Comparison of ENCODE assay signal across 8 cellular contexts in genomic region chr19:2289714-2290435, GRCh38. TPM values are rescaled to one million over a fixed set of nuclear protein-coding genes. Genes with fewer than 3 reads are reported as not detected.
DNase-seq lines count a peak whose midpoint lies in the region; FAIRE-seq and TF ChIP-seq lines count a peak whose summit lies in the region.

No MANE protein-coding gene starts in this region.

- H3K27me3 ChIP-seq in uterus: peaks cover 6 to 11% of the 10 kb centered on the region in 2 donors

- H3K4me3 ChIP-seq in iPS-11a (ENCODE audit: low read depth, low read length): peak overlapping the region; percentile 13
- H3K4me3 ChIP-seq in uterus: no peak overlapping the region

- DNase-seq in GM12891 (ENCODE audit: insufficient read length, low spot score) (peak; percentile 86), NCI-H146 (lab: John Stamatoyannopoulos, UW) (peak; percentile 52), uterus (no peak), NCI-H1048 (lab: John Stamatoyannopoulos, UW) (no peak), NCI-H774 (lab: John Stamatoyannopoulos, UW) (no peak)
- peak; percentile 75 for DNase-seq in activated T-helper 2 cell treated with anti-CD3 and anti-CD28 coated beads, Interferon-gamma antibody, Interleukin-2, Interleukin-4, amounts not matched to agents 10 μg/mL and 5 μg/mL and 100 μg/mL, durations not matched to agents 14 hours and 24 hours and 36 hours (ENCODE audit: low spot score)

- H3K4me3 Mint-ChIP-seq in activated T-helper 2 cell treated with anti-CD3 and anti-CD28 coated beads, Interferon-gamma antibody, Interleukin-2, Interleukin-4, amounts not matched to agents 10 μg/mL and 5 μg/mL and 100 μg/mL, durations not matched to agents 14 hours and 24 hours and 36 hours (ENCODE audit: low read depth): peak overlapping the region; percentile 85
- peak overlapping the region; percentile 76 for H3K4me3 Mint-ChIP-seq in stimulated activated naive CD8-positive, alpha-beta T cell treated with anti-CD3 and anti-CD28 coated beads, Interleukin-15, Interleukin-2, amounts not matched to agents 100 ng/mL and 50 ng/mL, for 24 hours

- no peaks in the 10 kb centered on the region for H3K9me3 Mint-ChIP-seq in activated T-helper 2 cell treated with anti-CD3 and anti-CD28 coated beads, Interferon-gamma antibody, Interleukin-2, Interleukin-4, amounts not matched to agents 10 μg/mL and 5 μg/mL and 100 μg/mL, durations not matched to agents 14 hours and 24 hours and 36 hours
- no peaks in the 10 kb centered on the region for H3K9me3 Mint-ChIP-seq in stimulated activated naive CD8-positive, alpha-beta T cell treated with anti-CD3 and anti-CD28 coated beads, Interleukin-15, Interleukin-2, amounts not matched to agents 100 ng/mL and 50 ng/mL, for 24 hours

- no peak for TF ChIP-seq CTCF in uterus (IDR thresholded peaks at IDR 0.05)

- no peaks in the 10 kb centered on the region for H3K9me3 ChIP-seq in uterus

- no peak overlapping the region for H3K27ac ChIP-seq in uterus

- H3K27me3 Mint-ChIP-seq in activated T-helper 2 cell treated with anti-CD3 and anti-CD28 coated beads, Interferon-gamma antibody, Interleukin-2, Interleukin-4, amounts not matched to agents 10 μg/mL and 5 μg/mL and 100 μg/mL, durations not matched to agents 14 hours and 24 hours and 36 hours (ENCODE audit: low read depth): peaks cover 2% of the 10 kb centered on the region
- H3K27me3 Mint-ChIP-seq in stimulated activated naive CD8-positive, alpha-beta T cell treated with anti-CD3 and anti-CD28 coated beads, Interleukin-15, Interleukin-2, amounts not matched to agents 100 ng/mL and 50 ng/mL, for 24 hours: peaks cover 7% of the 10 kb centered on the region

- 0 out of 2 replicates have a peak, but pooled peaks have one; percentile 22 for TF ChIP-seq POLR2A in GM12891 (IDR thresholded peaks at IDR 0.05; ENCODE audit: low read depth, low read length)
- TF ChIP-seq POLR2A in uterus (IDR thresholded peaks at IDR 0.05): no peak

- H3K36me3 Mint-ChIP-seq in activated T-helper 2 cell treated with anti-CD3 and anti-CD28 coated beads, Interferon-gamma antibody, Interleukin-2, Interleukin-4, amounts not matched to agents 10 μg/mL and 5 μg/mL and 100 μg/mL, durations not matched to agents 14 hours and 24 hours and 36 hours (ENCODE audit: low read depth): peaks cover 19% of the 10 kb centered on the region
- H3K36me3 Mint-ChIP-seq in stimulated activated naive CD8-positive, alpha-beta T cell treated with anti-CD3 and anti-CD28 coated beads, Interleukin-15, Interleukin-2, amounts not matched to agents 100 ng/mL and 50 ng/mL, for 24 hours (ENCODE audit: low read depth): no peaks in the 10 kb centered on the region

- intact Hi-C loops in activated T-helper 2 cell treated with anti-CD3 and anti-CD28 coated beads, Interferon-gamma antibody, Interleukin-2, Interleukin-4, amounts not matched to agents 10 μg/mL and 5 μg/mL and 100 μg/mL, durations not matched to agents 14 hours and 24 hours and 36 hours (cut with micrococcal nuclease): no loop called here
- intact Hi-C loops in uterus (cut with DNase I; ENCODE audit: low total_unique reads): no loop called here

- H3K4me1 Mint-ChIP-seq in activated T-helper 2 cell treated with anti-CD3 and anti-CD28 coated beads, Interferon-gamma antibody, Interleukin-2, Interleukin-4, amounts not matched to agents 10 μg/mL and 5 μg/mL and 100 μg/mL, durations not matched to agents 14 hours and 24 hours and 36 hours (ENCODE audit: low read depth): peaks cover 17% of the 10 kb centered on the region
- H3K4me1 Mint-ChIP-seq in stimulated activated naive CD8-positive, alpha-beta T cell treated with anti-CD3 and anti-CD28 coated beads, Interleukin-15, Interleukin-2, amounts not matched to agents 100 ng/mL and 50 ng/mL, for 24 hours (ENCODE audit: low read depth): peaks cover 36% of the 10 kb centered on the region

- H3K4me1 ChIP-seq in uterus: peaks cover 0 to 24% of the 10 kb centered on the region in 2 donors

- no peak for FAIRE-seq in GM12891 (lab: Jason Lieb, UNC)

- H3K36me3 ChIP-seq in uterus: no peaks in the 10 kb centered on the region

- peak overlapping the region; percentile 80 for H3K27ac Mint-ChIP-seq in activated T-helper 2 cell treated with anti-CD3 and anti-CD28 coated beads, Interferon-gamma antibody, Interleukin-2, Interleukin-4, amounts not matched to agents 10 μg/mL and 5 μg/mL and 100 μg/mL, durations not matched to agents 14 hours and 24 hours and 36 hours
- no peak overlapping the region for H3K27ac Mint-ChIP-seq in stimulated activated naive CD8-positive, alpha-beta T cell treated with anti-CD3 and anti-CD28 coated beads, Interleukin-15, Interleukin-2, amounts not matched to agents 100 ng/mL and 50 ng/mL, for 24 hours

TF ChIP-seq in GM12891, 5 proteins besides CTCF, POLR2A, EP300 and RAD21:
- TF ChIP-seq POLR2AphosphoS5 (IDR thresholded peaks at IDR 0.05; ENCODE audit: low read depth, low read length) (no peak), PAX5 (IDR thresholded peaks at IDR 0.05; ENCODE audit: insufficient read depth, low read length, severe bottlenecking) (no peak), SPI1 (IDR thresholded peaks at IDR 0.05; ENCODE audit: low read depth, low read length) (peak; percentile 85), TAF1 (IDR thresholded peaks at IDR 0.05; ENCODE audit: low read depth, low read length) (0 out of 2 replicates have a peak, but pooled peaks have one; percentile 12), POU2F2 (IDR thresholded peaks at IDR 0.05; ENCODE audit: low read depth, low read length) (peak; percentile 79; the same call in 1 of the 2 replicates)

RNA-seq across cellular contexts. Expression of gene PEAK3, which starts 7.9 kb away (rescaled TPM):
- 0.49 TPM for polyA plus RNA-seq in GM12891 (2012; ENCODE audit: low read depth, missing spikeins)
- 0.11 and 0.18 TPM in 2 replicates for total RNA-seq in activated T-helper 2 cell treated with anti-CD3 and anti-CD28 coated beads, Interferon-gamma antibody, Interleukin-2, Interleukin-4, amounts not matched to agents 10 μg/mL and 5 μg/mL and 100 μg/mL, durations not matched to agents 14 hours and 24 hours and 36 hours
- total RNA-seq in uterus: under 1 TPM in 2 of 4 donors, not detected in 2; 0.26 to 0.40 TPM

RNA-seq across cellular contexts. Expression of gene LINGO3, which starts 18.1 kb away (rescaled TPM):
- polyA plus RNA-seq in GM12891 (2012; ENCODE audit: low read depth, missing spikeins): 1.1 TPM
- 0.23 TPM in 1 of 2 replicates, not detected in the other for total RNA-seq in activated T-helper 2 cell treated with anti-CD3 and anti-CD28 coated beads, Interferon-gamma antibody, Interleukin-2, Interleukin-4, amounts not matched to agents 10 μg/mL and 5 μg/mL and 100 μg/mL, durations not matched to agents 14 hours and 24 hours and 36 hours
- total RNA-seq in uterus: not detected

RNA-seq across cellular contexts. Expression of gene JSRP1, which starts 33.7 kb away (rescaled TPM):
- polyA plus RNA-seq in GM12891 (2012; ENCODE audit: low read depth, missing spikeins): 0.41 TPM
- 0.21 and 0.67 TPM in 2 replicates for total RNA-seq in activated T-helper 2 cell treated with anti-CD3 and anti-CD28 coated beads, Interferon-gamma antibody, Interleukin-2, Interleukin-4, amounts not matched to agents 10 μg/mL and 5 μg/mL and 100 μg/mL, durations not matched to agents 14 hours and 24 hours and 36 hours
- total RNA-seq in uterus: not detected

RNA-seq across cellular contexts. Expression of gene LSM7, which starts 38.5 kb away (rescaled TPM):
- 196 TPM for polyA plus RNA-seq in GM12891 (2012; ENCODE audit: low read depth, missing spikeins)
- total RNA-seq in activated T-helper 2 cell treated with anti-CD3 and anti-CD28 coated beads, Interferon-gamma antibody, Interleukin-2, Interleukin-4, amounts not matched to agents 10 μg/mL and 5 μg/mL and 100 μg/mL, durations not matched to agents 14 hours and 24 hours and 36 hours: 142 and 171 TPM in 2 replicates
- 100 to 1,000 TPM in 3 of 4 donors, 10 to 100 TPM in 1; 51.8 to 186 (median 142) TPM for total RNA-seq in uterus

RNA-seq across cellular contexts. Expression of gene SPPL2B, which starts 38.6 kb away (rescaled TPM):
- 31.1 TPM for polyA plus RNA-seq in GM12891 (2012; ENCODE audit: low read depth, missing spikeins)
- 60.8 and 69.5 TPM in 2 replicates for total RNA-seq in activated T-helper 2 cell treated with anti-CD3 and anti-CD28 coated beads, Interferon-gamma antibody, Interleukin-2, Interleukin-4, amounts not matched to agents 10 μg/mL and 5 μg/mL and 100 μg/mL, durations not matched to agents 14 hours and 24 hours and 36 hours
- 10 to 100 TPM; 14.3 to 58.5 (median 31.5) TPM for total RNA-seq in uterus

Comparison
In these comparisons a context has a peak if more than half of its experiments do, and no peak if none do; other contexts are left out.
1. DNase-seq: peak in GM12891 (single experiment), NCI-H146 (single experiment) and activated T-helper 2 cell treated with anti-CD3 and anti-CD28 coated beads, Interferon-gamma antibody, Interleukin-2, Interleukin-4, amounts not matched to agents 10 μg/mL and 5 μg/mL and 100 μg/mL, durations not matched to agents 14 hours and 24 hours and 36 hours (single experiment); none in uterus (0 of 2), NCI-H1048 (single experiment) and NCI-H774 (single experiment).